ENCODE assay signal across 1 cellular context in the genomic region with DNA sequence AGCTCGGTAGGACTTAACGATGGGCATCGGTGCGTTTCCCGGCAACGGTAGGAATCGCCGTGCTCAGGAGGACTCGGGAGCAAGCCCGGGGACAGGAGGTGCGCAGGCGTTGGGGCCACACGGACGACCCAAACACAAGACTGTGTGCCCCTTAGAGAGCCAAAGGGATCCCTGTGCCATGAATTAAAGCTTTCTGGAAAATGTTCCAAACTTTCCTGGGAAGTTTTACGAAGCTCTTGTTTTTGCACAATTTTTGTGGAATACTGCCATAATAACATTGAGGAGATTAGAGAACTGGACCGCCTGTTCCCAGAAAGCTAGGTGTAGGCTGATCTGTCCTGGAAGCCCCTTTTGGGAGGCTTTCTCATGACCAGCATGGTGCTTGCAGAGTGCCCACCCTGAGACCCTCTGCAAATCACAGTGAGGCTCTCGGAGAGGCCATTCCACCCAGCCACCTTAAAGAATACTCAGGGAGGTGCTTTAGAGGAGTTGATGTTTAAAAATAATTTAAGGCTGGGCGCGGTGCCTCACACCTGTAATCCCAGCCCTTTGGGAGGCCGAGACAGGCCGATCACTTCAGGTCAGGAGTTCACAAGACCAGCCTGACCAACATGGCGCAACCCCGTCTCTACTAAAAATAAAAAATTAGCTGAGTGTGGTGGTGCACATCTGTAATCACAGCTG.
TF ChIP-seq lines count a peak whose summit lies in the region.

No MANE protein-coding gene starts in this region.

TF ChIP-seq in HepG2, 621 proteins besides CTCF, POLR2A, EP300 and RAD21 (continued from another document):
- TF ChIP-seq, protein P1, sequence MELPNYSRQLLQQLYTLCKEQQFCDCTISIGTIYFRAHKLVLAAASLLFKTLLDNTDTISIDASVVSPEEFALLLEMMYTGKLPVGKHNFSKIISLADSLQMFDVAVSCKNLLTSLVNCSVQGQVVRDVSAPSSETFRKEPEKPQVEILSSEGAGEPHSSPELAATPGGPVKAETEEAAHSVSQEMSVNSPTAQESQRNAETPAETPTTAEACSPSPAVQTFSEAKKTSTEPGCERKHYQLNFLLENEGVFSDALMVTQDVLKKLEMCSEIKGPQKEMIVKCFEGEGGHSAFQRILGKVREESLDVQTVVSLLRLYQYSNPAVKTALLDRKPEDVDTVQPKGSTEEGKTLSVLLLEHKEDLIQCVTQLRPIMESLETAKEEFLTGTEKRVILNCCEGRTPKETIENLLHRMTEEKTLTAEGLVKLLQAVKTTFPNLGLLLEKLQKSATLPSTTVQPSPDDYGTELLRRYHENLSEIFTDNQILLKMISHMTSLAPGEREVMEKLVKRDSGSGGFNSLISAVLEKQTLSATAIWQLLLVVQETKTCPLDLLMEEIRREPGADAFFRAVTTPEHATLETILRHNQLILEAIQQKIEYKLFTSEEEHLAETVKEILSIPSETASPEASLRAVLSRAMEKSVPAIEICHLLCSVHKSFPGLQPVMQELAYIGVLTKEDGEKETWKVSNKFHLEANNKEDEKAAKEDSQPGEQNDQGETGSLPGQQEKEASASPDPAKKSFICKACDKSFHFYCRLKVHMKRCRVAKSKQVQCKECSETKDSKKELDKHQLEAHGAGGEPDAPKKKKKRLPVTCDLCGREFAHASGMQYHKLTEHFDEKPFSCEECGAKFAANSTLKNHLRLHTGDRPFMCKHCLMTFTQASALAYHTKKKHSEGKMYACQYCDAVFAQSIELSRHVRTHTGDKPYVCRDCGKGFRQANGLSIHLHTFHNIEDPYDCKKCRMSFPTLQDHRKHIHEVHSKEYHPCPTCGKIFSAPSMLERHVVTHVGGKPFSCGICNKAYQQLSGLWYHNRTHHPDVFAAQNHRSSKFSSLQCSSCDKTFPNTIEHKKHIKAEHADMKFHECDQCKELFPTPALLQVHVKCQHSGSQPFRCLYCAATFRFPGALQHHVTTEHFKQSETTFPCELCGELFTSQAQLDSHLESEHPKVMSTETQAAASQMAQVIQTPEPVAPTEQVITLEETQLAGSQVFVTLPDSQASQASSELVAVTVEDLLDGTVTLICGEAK (IDR thresholded peaks at IDR 0.05) = no peak
- TF ChIP-seq, protein P1 (CRISPR knock-in tag; IDR thresholded peaks at IDR 0.05) = no peak
- no peak for TF ChIP-seq TSC22D2 (CRISPR knock-in tag; IDR thresholded peaks at IDR 0.05; ENCODE audit: borderline replicate concordance)
- no peak for TF ChIP-seq MED13 (CRISPR knock-in tag; IDR thresholded peaks at IDR 0.05)
- TF ChIP-seq, protein P2, sequence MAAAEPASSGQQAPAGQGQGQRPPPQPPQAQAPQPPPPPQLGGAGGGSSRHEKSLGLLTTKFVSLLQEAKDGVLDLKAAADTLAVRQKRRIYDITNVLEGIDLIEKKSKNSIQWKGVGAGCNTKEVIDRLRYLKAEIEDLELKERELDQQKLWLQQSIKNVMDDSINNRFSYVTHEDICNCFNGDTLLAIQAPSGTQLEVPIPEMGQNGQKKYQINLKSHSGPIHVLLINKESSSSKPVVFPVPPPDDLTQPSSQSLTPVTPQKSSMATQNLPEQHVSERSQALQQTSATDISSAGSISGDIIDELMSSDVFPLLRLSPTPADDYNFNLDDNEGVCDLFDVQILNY (CRISPR knock-in tag; conservative IDR thresholded peaks at IDR 0.05) = no peak
- TF ChIP-seq STAT5B (CRISPR knock-in tag; IDR thresholded peaks at IDR 0.05) = no peak
- no peak for TF ChIP-seq KDM6A (CRISPR knock-in tag; IDR thresholded peaks at IDR 0.05; ENCODE audit: low read depth)
- TF ChIP-seq, protein P3, sequence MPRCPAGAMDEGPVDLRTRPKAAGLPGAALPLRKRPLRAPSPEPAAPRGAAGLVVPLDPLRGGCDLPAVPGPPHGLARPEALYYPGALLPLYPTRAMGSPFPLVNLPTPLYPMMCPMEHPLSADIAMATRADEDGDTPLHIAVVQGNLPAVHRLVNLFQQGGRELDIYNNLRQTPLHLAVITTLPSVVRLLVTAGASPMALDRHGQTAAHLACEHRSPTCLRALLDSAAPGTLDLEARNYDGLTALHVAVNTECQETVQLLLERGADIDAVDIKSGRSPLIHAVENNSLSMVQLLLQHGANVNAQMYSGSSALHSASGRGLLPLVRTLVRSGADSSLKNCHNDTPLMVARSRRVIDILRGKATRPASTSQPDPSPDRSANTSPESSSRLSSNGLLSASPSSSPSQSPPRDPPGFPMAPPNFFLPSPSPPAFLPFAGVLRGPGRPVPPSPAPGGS (CRISPR knock-in tag; IDR thresholded peaks at IDR 0.05) = no peak
- TF ChIP-seq ZGPAT (CRISPR knock-in tag; IDR thresholded peaks at IDR 0.05) = no peak
- TF ChIP-seq, protein P4, sequence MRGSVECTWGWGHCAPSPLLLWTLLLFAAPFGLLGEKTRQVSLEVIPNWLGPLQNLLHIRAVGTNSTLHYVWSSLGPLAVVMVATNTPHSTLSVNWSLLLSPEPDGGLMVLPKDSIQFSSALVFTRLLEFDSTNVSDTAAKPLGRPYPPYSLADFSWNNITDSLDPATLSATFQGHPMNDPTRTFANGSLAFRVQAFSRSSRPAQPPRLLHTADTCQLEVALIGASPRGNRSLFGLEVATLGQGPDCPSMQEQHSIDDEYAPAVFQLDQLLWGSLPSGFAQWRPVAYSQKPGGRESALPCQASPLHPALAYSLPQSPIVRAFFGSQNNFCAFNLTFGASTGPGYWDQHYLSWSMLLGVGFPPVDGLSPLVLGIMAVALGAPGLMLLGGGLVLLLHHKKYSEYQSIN (CRISPR knock-in tag; IDR thresholded peaks at IDR 0.05; ENCODE audit: borderline replicate concordance) = no peak
- no peak for TF ChIP-seq PLRG1 (conservative IDR thresholded peaks at IDR 0.05)
- no peak for TF ChIP-seq TCF7L2 (IDR thresholded peaks at IDR 0.05; ENCODE audit: low read depth, low read length)
- no peak for TF ChIP-seq IRX3 (CRISPR knock-in tag; IDR thresholded peaks at IDR 0.05; ENCODE audit: borderline replicate concordance, low read depth)
- TF ChIP-seq ZNF143 (CRISPR knock-in tag; IDR thresholded peaks at IDR 0.05) = no peak
- TF ChIP-seq, protein P5, sequence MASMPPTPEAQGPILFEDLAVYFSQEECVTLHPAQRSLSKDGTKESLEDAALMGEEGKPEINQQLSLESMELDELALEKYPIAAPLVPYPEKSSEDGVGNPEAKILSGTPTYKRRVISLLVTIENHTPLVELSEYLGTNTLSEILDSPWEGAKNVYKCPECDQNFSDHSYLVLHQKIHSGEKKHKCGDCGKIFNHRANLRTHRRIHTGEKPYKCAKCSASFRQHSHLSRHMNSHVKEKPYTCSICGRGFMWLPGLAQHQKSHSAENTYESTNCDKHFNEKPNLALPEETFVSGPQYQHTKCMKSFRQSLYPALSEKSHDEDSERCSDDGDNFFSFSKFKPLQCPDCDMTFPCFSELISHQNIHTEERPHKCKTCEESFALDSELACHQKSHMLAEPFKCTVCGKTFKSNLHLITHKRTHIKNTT (CRISPR knock-in tag; IDR thresholded peaks at IDR 0.05) = no peak
- TF ChIP-seq TBP (CRISPR knock-in tag; IDR thresholded peaks at IDR 0.05) = no peak
- TF ChIP-seq ZNF30 (CRISPR knock-in tag; IDR thresholded peaks at IDR 0.05) = 0 out of 2 replicates have a peak, but pooled peaks have one; percentile 4
- TF ChIP-seq ZNF772 (CRISPR knock-in tag; IDR thresholded peaks at IDR 0.05) = no peak
- TF ChIP-seq, protein P6, sequence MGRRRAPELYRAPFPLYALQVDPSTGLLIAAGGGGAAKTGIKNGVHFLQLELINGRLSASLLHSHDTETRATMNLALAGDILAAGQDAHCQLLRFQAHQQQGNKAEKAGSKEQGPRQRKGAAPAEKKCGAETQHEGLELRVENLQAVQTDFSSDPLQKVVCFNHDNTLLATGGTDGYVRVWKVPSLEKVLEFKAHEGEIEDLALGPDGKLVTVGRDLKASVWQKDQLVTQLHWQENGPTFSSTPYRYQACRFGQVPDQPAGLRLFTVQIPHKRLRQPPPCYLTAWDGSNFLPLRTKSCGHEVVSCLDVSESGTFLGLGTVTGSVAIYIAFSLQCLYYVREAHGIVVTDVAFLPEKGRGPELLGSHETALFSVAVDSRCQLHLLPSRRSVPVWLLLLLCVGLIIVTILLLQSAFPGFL (CRISPR knock-in tag; IDR thresholded peaks at IDR 0.05) = no peak; the same call in 1 of the 2 replicates
